In the genomic region with DNA sequence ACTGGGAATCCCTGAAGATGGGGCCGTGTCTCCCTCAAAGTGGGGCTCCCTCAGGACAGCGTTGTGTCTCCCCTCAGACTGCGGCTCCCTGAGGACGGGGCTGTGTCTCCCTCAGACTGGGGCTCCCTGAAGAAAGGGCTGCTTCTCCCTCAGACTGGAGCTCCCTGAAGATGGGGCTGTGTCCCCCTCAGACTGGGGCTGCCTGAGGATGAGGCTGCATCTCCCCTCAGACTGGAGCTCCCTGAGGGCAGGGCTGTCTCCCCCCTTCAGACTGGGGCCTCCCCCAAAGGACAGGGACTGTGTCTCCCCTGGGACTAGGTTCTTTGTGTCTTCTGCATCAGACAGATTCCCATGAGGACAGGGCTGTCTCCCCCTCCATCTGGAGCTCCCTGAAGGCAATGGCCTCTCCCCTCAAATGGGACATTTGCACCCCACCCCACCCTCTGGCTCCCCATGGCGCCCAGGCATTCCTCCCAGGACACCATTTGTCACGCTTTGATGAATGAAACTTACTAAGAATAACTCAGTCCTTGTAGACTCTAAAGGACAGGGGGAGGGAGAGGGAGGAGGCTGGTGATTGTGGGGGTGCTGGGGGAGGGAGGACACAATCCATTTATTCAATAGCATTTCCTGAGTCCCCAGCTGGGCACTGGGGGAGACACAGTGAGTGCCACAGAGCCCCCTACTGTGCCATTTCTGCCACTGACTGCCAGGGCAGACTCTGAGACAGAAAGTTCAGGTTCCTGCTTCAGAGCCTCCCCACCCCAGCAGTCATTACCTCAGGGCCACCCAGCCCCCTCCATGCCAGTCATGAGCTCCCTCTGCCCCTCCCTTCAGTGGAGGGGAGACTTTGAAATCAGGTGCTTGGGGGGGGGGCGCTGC, we compare ENCODE assay signal across 9 cellular contexts.
DNase-seq lines count a peak whose midpoint lies in the region; TF ChIP-seq lines count a peak whose summit lies in the region.
"Had no signal": no experiment of that assay in that cellular context is flagged by ENCODE, and none has a peak within 500 bp of the region (broad histone marks: within the 10 kb centered on the region; RNA-seq: fewer than 3 reads in every experiment).

No MANE protein-coding gene starts in this region.

- H3K27ac ChIP-seq in SJCRH30 (peak overlapping the region; percentile 21; the same call in 1 of the 2 replicates), cardiac muscle cell (peak overlapping the region; percentile 84)

- H3K27me3 ChIP-seq in SJCRH30 (no peaks in the 10 kb centered on the region), cardiac muscle cell (no peaks in the 10 kb centered on the region)

- DNase-seq in AG04449 (ENCODE audit: low read depth, low spot score) (no peak), SJCRH30 (peak; percentile 49 to 57), cardiac muscle cell (ENCODE audit: low read depth in 1 of 2, low spot score in 1 of 2) (peak in 1 of 2 donors; percentile 44), activated gamma-delta T cell (lab: John Stamatoyannopoulos, UW) (no peak), NCI-H345 (lab: John Stamatoyannopoulos, UW) (no peak), NCI-H1105 (lab: John Stamatoyannopoulos, UW) (no peak)
- no peak for DNase-seq in effector CD4-positive, alpha-beta T cell
- DNase-seq: NCI-H1694 treated with DMSO at 0.1 percent for 48 hours had no signal

- CTCF ChIA-PET in AG04449 (lab: Yijun Ruan, JAX), result interaction anchor here (1.0 to 7.9 kb wide), 11 partner anchors 14 to 236 kb away, joined by 3 to 69 read pairs (median 5); partner anchors contain the start of gene VEGFA

- H3K9me3 ChIP-seq in SJCRH30 (replicated peaks) (no peaks in the 10 kb centered on the region), cardiac muscle cell (ENCODE audit: low read depth) (no peaks in the 10 kb centered on the region)

- TF ChIP-seq CTCF in AG04449 (IDR thresholded peaks at IDR 0.05; ENCODE audit: insufficient read depth, low read length, missing control alignments) (peak; percentile 32), GM12875 (IDR thresholded peaks at IDR 0.05; ENCODE audit: borderline replicate concordance, insufficient read depth, low read depth, low read length) (peak; percentile 29; the same call in 1 of the 2 replicates), cardiac muscle cell (IDR thresholded peaks at IDR 0.05; ENCODE audit: low read depth, low read length) (peak; percentile 37)

- peaks cover 12% of the 10 kb centered on the region for H3K4me1 ChIP-seq in SJCRH30
- H3K4me1 ChIP-seq in cardiac muscle cell (ENCODE audit: low read depth), result peaks cover 53% of the 10 kb centered on the region

- H3K36me3 ChIP-seq in SJCRH30 (no peaks in the 10 kb centered on the region), cardiac muscle cell (no peaks in the 10 kb centered on the region)

- H3K4me3 ChIP-seq in AG04449 (ENCODE audit: low read depth, low read length) (no peak overlapping the region), GM12875 (ENCODE audit: low read depth, low read length) (no peak overlapping the region), SJCRH30 (no peak overlapping the region), cardiac muscle cell (no peak overlapping the region)

- POLR2A ChIA-PET in AG04449 (lab: Yijun Ruan, JAX), result interaction anchor here (0.7 to 2.1 kb wide), 7 partner anchors 15 to 235 kb away, joined by 3 to 7 read pairs (median 3); partner anchors contain the start of gene VEGFA

Comparison
In these comparisons a context has a peak if more than half of its experiments do, and no peak if none do; other contexts are left out.
1. DNase-seq: peak in SJCRH30 (2 of 2); none in AG04449 (single experiment), effector CD4-positive, alpha-beta T cell (single experiment), activated gamma-delta T cell (single experiment), NCI-H345 (single experiment) and NCI-H1105 (single experiment).
2. Peak in every context shown above with its lines, with median percentiles within 50 percentile points of each other: CTCF ChIP-seq.